ENCODE assay signal across 8 cellular contexts in the genomic region with DNA sequence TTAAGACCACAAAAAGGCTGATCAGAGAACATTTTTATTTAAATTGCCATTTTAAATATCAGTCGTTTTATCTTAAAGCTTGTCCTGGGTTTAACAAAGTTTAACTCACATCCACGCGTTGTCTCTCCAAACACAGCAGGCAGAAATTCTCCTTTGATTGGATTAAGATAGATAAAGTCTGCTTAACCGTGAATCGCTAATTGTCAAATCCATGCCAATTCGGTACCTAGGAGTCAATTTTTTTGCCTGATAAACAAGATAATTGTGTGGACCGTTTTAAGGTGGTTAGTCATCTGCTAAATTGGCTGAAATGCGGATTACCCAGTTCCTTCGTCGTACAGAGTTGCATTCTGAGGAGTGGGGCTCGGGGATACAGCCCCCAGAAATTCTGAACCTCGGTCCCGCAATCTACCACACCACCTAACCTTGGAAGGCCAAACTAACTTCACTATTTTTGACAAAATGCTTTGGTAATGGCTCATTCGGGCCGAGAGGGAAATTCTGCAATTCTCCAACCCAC. TPM values are rescaled to one million over a fixed set of nuclear protein-coding genes. Genes with fewer than 3 reads are reported as not detected.
A peak's percentile ranks its signal among the peaks of the same experiment; 100 is the strongest.
DNase-seq lines count a peak whose midpoint lies in the region; ATAC-seq and TF ChIP-seq lines count a peak whose summit lies in the region.

No MANE protein-coding gene starts in this region.

- no peaks in the 10 kb centered on the region for H3K9me3 Mint-ChIP-seq in progenitor cell of endocrine pancreas (ENCODE audit: low read depth)

- H3K4me3 ChIP-seq in esophagus squamous epithelium, result peak overlapping the region; percentile 85 to 97 (median 93)

- ATAC-seq in GM21528 (IDR thresholded peaks at IDR 0.05; ENCODE audit: low FRiP score, unreplicated experiment) (peak; percentile 6), GM21737 (IDR thresholded peaks at IDR 0.05; ENCODE audit: unreplicated experiment) (no peak), HG02678 (IDR thresholded peaks at IDR 0.05; ENCODE audit: unreplicated experiment) (no peak)

- peaks cover 29% of the 10 kb centered on the region for H3K4me1 Mint-ChIP-seq in progenitor cell of endocrine pancreas (ENCODE audit: low read depth)

- no peaks in the 10 kb centered on the region for H3K27me3 Mint-ChIP-seq in progenitor cell of endocrine pancreas

- no peaks in the 10 kb centered on the region for H3K9me3 ChIP-seq in esophagus squamous epithelium

- no peak for DNase-seq in RWPE1 (ENCODE audit: low spot score)
- no peak for DNase-seq in esophagus squamous epithelium (lab: John Stamatoyannopoulos, UW)
- no peak for DNase-seq in progenitor cell of endocrine pancreas (ENCODE audit: low spot score, unreplicated experiment)
- no peak for DNase-seq in stimulated activated naive CD4-positive, alpha-beta T cell treated with Interleukin-2 at 50 U/mL for 16 hours (lab: John Stamatoyannopoulos, UW)
- no peak for DNase-seq in NCI-H1417 treated with DMSO at 0.1 percent for 48 hours (lab: John Stamatoyannopoulos, UW)

- CTCF ChIA-PET in RWPE1 (lab: Yijun Ruan, JAX), result interaction anchor here (0.6 to 2.9 kb wide), 9 partner anchors 20 to 281 kb away, joined by 3 to 12 read pairs (median 5); a partner anchor contains a TSS

- TF ChIP-seq CTCF in RWPE1 (conservative IDR thresholded peaks at IDR 0.05; ENCODE audit: low read depth), result no peak
- no peak for TF ChIP-seq CTCF in esophagus squamous epithelium (IDR thresholded peaks at IDR 0.05)
- TF ChIP-seq CTCF in progenitor cell of endocrine pancreas (IDR thresholded peaks at IDR 0.05; ENCODE audit: unreplicated experiment), result no peak

- peaks cover 3 to 50% (median 11%) of the 10 kb centered on the region in 3 donors for H3K4me1 ChIP-seq in esophagus squamous epithelium

- no peak for TF ChIP-seq POLR2A in esophagus squamous epithelium (IDR thresholded peaks at IDR 0.05)

- peak overlapping the region; percentile 99 for H3K27ac Mint-ChIP-seq in progenitor cell of endocrine pancreas

- no peaks in the 10 kb centered on the region for H3K27me3 ChIP-seq in esophagus squamous epithelium

- H3K36me3 ChIP-seq in esophagus squamous epithelium, result peaks cover 0 to 18% (median under 1%) of the 10 kb centered on the region in 3 donors

- intact Hi-C loops in esophagus squamous epithelium (cut with DNase I), result no loop called here

- peaks cover 19% of the 10 kb centered on the region for H3K36me3 Mint-ChIP-seq in progenitor cell of endocrine pancreas (ENCODE audit: insufficient read depth)

- H3K27ac ChIP-seq in RWPE1, result peak overlapping the region; percentile 96
- peak overlapping the region; percentile 96 to 100 (median 99) for H3K27ac ChIP-seq in esophagus squamous epithelium

- H3K4me3 Mint-ChIP-seq in progenitor cell of endocrine pancreas (ENCODE audit: low read depth), result peak overlapping the region; percentile 98

- POLR2A ChIA-PET in RWPE1 (lab: Yijun Ruan, JAX; ENCODE audit: low non-redundant PET), result interaction anchor here (0.6 to 1.0 kb wide), 3 partner anchors 44 to 181 kb away, joined by 3 to 4 read pairs (median 3); no protein-coding TSS in a partner anchor

- 33 to 41% methylated on average over 13 to 15 of the region's 15 CpGs for WGBS in esophagus squamous epithelium, 2 donors

RNA-seq across cellular contexts. Expression of a gene that starts 0.6 kb away (rescaled TPM):
- total RNA-seq in esophagus squamous epithelium, result 100 to 1,000 TPM; 467 to 654 (median 574) TPM
- 589 and 604 TPM in 2 replicates for total RNA-seq in progenitor cell of endocrine pancreas

RNA-seq across cellular contexts. Expression of a gene that starts 49.0 kb away (rescaled TPM):
- total RNA-seq in esophagus squamous epithelium, result 1 to 10 TPM in 2 of 4 donors, under 1 TPM in 1, not detected in 1; 0.48 to 3.5 (median 1.5) TPM
- 0.19 and 0.29 TPM in 2 replicates for total RNA-seq in progenitor cell of endocrine pancreas
